In genomic region chr19:41888926-41889325, GRCh38 we compare ENCODE assay signal across 16 cellular contexts. TPM values are rescaled to one million over a fixed set of nuclear protein-coding genes. Genes with fewer than 3 reads are reported as not detected.
DNase-seq lines count a peak whose midpoint lies in the region; ATAC-seq and TF ChIP-seq lines count a peak whose summit lies in the region.
"Had no signal": no experiment of that assay in that cellular context is flagged by ENCODE, and none has a peak within 500 bp of the region (broad histone marks: within the 10 kb centered on the region; RNA-seq: fewer than 3 reads in every experiment).

No MANE protein-coding gene starts in this region.

- intact Hi-C loops in activated naive CD4-positive, alpha-beta T cell treated with anti-CD3 and anti-CD28 coated beads for 36 hours (cut with micrococcal nuclease): loop anchor here (10.0 kb wide), 4 partner anchors 326 to 534 kb away; partner anchors contain the start of genes DEDD2, GSK3A and TGFB1
- intact Hi-C loops in dorsolateral prefrontal cortex (cut with DNase I): loop anchor here in 1 of 2 donors (10.0 kb wide), 2 partner anchors 146 to 186 kb away; partner anchors contain the start of genes GRIK5 and ZNF574

- H3K4me1 Mint-ChIP-seq in activated naive CD4-positive, alpha-beta T cell treated with anti-CD3 and anti-CD28 coated beads for 36 hours (ENCODE audit: low read depth): peaks cover 74% of the 10 kb centered on the region
- H3K4me1 Mint-ChIP-seq in stimulated activated naive CD8-positive, alpha-beta T cell treated with anti-CD3 and anti-CD28 coated beads, Interleukin-15, amount 100 ng/mL, for 72 hours: peaks cover 77% of the 10 kb centered on the region

- H3K27me3 ChIP-seq in RWPE2 (ENCODE audit: insufficient read depth, poor library complexity, severe bottlenecking) (no peaks in the 10 kb centered on the region), dorsolateral prefrontal cortex (no peaks in the 10 kb centered on the region)
- H3K27me3 ChIP-seq: vagina had no signal

- CTCF ChIA-PET in activated naive CD4-positive, alpha-beta T cell treated with anti-CD3 and anti-CD28 coated beads for 36 hours (lab: Charles Lee): interaction anchor here (1.0 to 4.0 kb wide), 7 partner anchors 11 to 63 kb away, joined by 3 to 19 read pairs (median 6); partner anchors contain the start of gene RPS19

- H3K27ac Mint-ChIP-seq in activated naive CD4-positive, alpha-beta T cell treated with anti-CD3 and anti-CD28 coated beads for 36 hours: peak overlapping the region; percentile 91
- H3K27ac Mint-ChIP-seq in stimulated activated naive CD8-positive, alpha-beta T cell treated with anti-CD3 and anti-CD28 coated beads, Interleukin-15, amount 100 ng/mL, for 72 hours: peak overlapping the region; percentile 42 to 85

- H3K36me3 Mint-ChIP-seq in activated naive CD4-positive, alpha-beta T cell treated with anti-CD3 and anti-CD28 coated beads for 36 hours (ENCODE audit: low read depth): peaks cover 30% of the 10 kb centered on the region

- H3K27ac ChIP-seq in RWPE2 (ENCODE audit: poor library complexity, severe bottlenecking) (peak overlapping the region; percentile 85), dorsolateral prefrontal cortex (peak overlapping the region in 38 of 59 donors; percentile 36 to 95 (median 85))
- H3K27ac ChIP-seq: HL-60, vagina had no signal

- TF ChIP-seq CTCF in RWPE2 (IDR thresholded peaks at IDR 0.05; ENCODE audit: poor library complexity, severe bottlenecking): no peak
- TF ChIP-seq CTCF in dorsolateral prefrontal cortex (IDR thresholded peaks at IDR 0.05 in 54 of 56, conservative IDR thresholded peaks at IDR 0.05 in 2 of 56; ENCODE audit: low read depth in 1 of 56, partially characterized antibody in 56 of 56): no peak

- ATAC-seq in RWPE2 (ENCODE audit: low read depth) (no peak), HG02610 (IDR thresholded peaks at IDR 0.05; ENCODE audit: unreplicated experiment) (no peak), HG02870 (IDR thresholded peaks at IDR 0.05; ENCODE audit: unreplicated experiment) (no peak)
- ATAC-seq in stimulated activated naive CD8-positive, alpha-beta T cell treated with anti-CD3 and anti-CD28 coated beads, Interleukin-15, amount 100 ng/mL, for 72 hours: no peak

- H3K4me1 ChIP-seq in RWPE2 (ENCODE audit: insufficient read depth, poor library complexity, severe bottlenecking): peaks cover 23% of the 10 kb centered on the region

- peak overlapping the region; percentile 8 for H3K4me3 Mint-ChIP-seq in activated naive CD4-positive, alpha-beta T cell treated with anti-CD3 and anti-CD28 coated beads for 36 hours
- H3K4me3 Mint-ChIP-seq in stimulated activated naive CD8-positive, alpha-beta T cell treated with anti-CD3 and anti-CD28 coated beads, Interleukin-15, amount 100 ng/mL, for 72 hours: peak overlapping the region; percentile 77 to 88

- DNase-seq in activated naive CD4-positive, alpha-beta T cell treated with anti-CD3 and anti-CD28 coated beads for 36 hours: no peak
- DNase-seq in activated naive CD4-positive, alpha-beta T cell treated with anti-CD3 and anti-CD28 coated beads, Interleukin-2, amount 50 U/mL, for 16 hours: no peak
- DNase-seq in RWPE2 (ENCODE audit: low spot score) (no peak), dorsolateral prefrontal cortex (no peak)
- peak in 1 of 2 donors; percentile 53 for DNase-seq in stimulated activated naive CD8-positive, alpha-beta T cell treated with anti-CD3 and anti-CD28 coated beads, Interleukin-15, amount 100 ng/mL, for 72 hours
- DNase-seq in stimulated activated CD4-positive, alpha-beta T cell treated with anti-CD3 and anti-CD28 coated beads, Interleukin-4, amount 100 ng/mL, for 24 hours: no peak
- DNase-seq: activated gamma-delta T cell treated with Interleukin-2 at 50 U/mL for 16 hours, hippocampal formation, KBM-7, NCI-H1105 had no signal

- H3K9me3 Mint-ChIP-seq in activated naive CD4-positive, alpha-beta T cell treated with anti-CD3 and anti-CD28 coated beads for 36 hours: no peaks in the 10 kb centered on the region
- H3K9me3 Mint-ChIP-seq in stimulated activated naive CD8-positive, alpha-beta T cell treated with anti-CD3 and anti-CD28 coated beads, Interleukin-15, amount 100 ng/mL, for 72 hours: no peaks in the 10 kb centered on the region

- H3K4me3 ChIP-seq in RWPE2 (ENCODE audit: severe bottlenecking): no peak overlapping the region
- no peak overlapping the region for H3K4me3 ChIP-seq in dorsolateral prefrontal cortex
- H3K4me3 ChIP-seq: vagina had no signal

- H3K36me3 ChIP-seq in RWPE2 (ENCODE audit: low read depth): peaks cover 41% of the 10 kb centered on the region

- no peaks in the 10 kb centered on the region for H3K9me3 ChIP-seq in RWPE2 (ENCODE audit: severe bottlenecking)
- H3K9me3 ChIP-seq: vagina had no signal

- H3K27me3 Mint-ChIP-seq in activated naive CD4-positive, alpha-beta T cell treated with anti-CD3 and anti-CD28 coated beads for 36 hours (ENCODE audit: low read depth): no peaks in the 10 kb centered on the region
- no peaks in the 10 kb centered on the region for H3K27me3 Mint-ChIP-seq in stimulated activated naive CD8-positive, alpha-beta T cell treated with anti-CD3 and anti-CD28 coated beads, Interleukin-15, amount 100 ng/mL, for 72 hours

RNA-seq across cellular contexts. Expression of gene ARHGEF1, which starts 5.9 kb away (rescaled TPM):
- total RNA-seq in activated naive CD4-positive, alpha-beta T cell treated with anti-CD3 and anti-CD28 coated beads for 36 hours: 100 to 1,000 TPM; 246 to 260 TPM
- 100 to 1,000 TPM in 10 of 120 experiments, 10 to 100 TPM in 110; 36.8 to 145 (median 73.8) TPM for total RNA-seq in dorsolateral prefrontal cortex

RNA-seq across cellular contexts. Expression of gene CD79A, which starts 11.8 kb away (rescaled TPM):
- total RNA-seq in activated naive CD4-positive, alpha-beta T cell treated with anti-CD3 and anti-CD28 coated beads for 36 hours: 1 to 10 TPM; 2.5 to 2.7 TPM
- total RNA-seq in dorsolateral prefrontal cortex: under 1 TPM in 10 of 120 experiments, not detected in 110; 0.28 to 0.98 (median 0.50) TPM
- total RNA-seq: osteocyte, vagina had no signal

RNA-seq across cellular contexts. Expression of gene RPS19, which starts 28.9 kb away (rescaled TPM):
- 1,000 to 10,000 TPM; 4,092 to 4,109 TPM for total RNA-seq in activated naive CD4-positive, alpha-beta T cell treated with anti-CD3 and anti-CD28 coated beads for 36 hours
- total RNA-seq in dorsolateral prefrontal cortex: 100 to 1,000 TPM; 344 to 718 (median 462) TPM

RNA-seq across cellular contexts. Expression of gene ERFL, which starts 39.3 kb away (rescaled TPM):
- 1 to 10 TPM in 1 of 2 experiments, under 1 TPM in 1; 0.99 to 1.3 TPM for total RNA-seq in activated naive CD4-positive, alpha-beta T cell treated with anti-CD3 and anti-CD28 coated beads for 36 hours
- total RNA-seq in dorsolateral prefrontal cortex: 1 to 10 TPM in 51 of 120 experiments, under 1 TPM in 67, not detected in 2; 0.22 to 3.2 (median 0.95) TPM
- total RNA-seq: skeletal muscle tissue had no signal

RNA-seq across cellular contexts. Expression of gene DMRTC2, which starts 44.1 kb away (rescaled TPM):
- not detected for total RNA-seq in activated naive CD4-positive, alpha-beta T cell treated with anti-CD3 and anti-CD28 coated beads for 36 hours
- total RNA-seq in dorsolateral prefrontal cortex: not detected
- total RNA-seq: osteocyte, skeletal muscle tissue, vagina had no signal

Comparison
In these comparisons a context has a peak if more than half of its experiments do, and no peak if none do; other contexts are left out.
1. RNA of gene RPS19, which starts 28.9 kb away (total RNA-seq): 4,092 to 4,109 TPM in activated naive CD4-positive, alpha-beta T cell treated with anti-CD3 and anti-CD28 coated beads for 36 hours; 344 to 718 TPM in dorsolateral prefrontal cortex; every median in the first group is over 4 times any median in the second.